In genomic region chr7:21383833-21384220, GRCh38 we compare ENCODE assay signal across 10 cellular contexts. TPM values are rescaled to one million over a fixed set of nuclear protein-coding genes. Genes with fewer than 3 reads are reported as not detected.
A peak's percentile ranks its signal among the peaks of the same experiment; 100 is the strongest.
DNase-seq lines count a peak whose midpoint lies in the region; ATAC-seq and TF ChIP-seq lines count a peak whose summit lies in the region.
"Had no signal": no experiment of that assay in that cellular context is flagged by ENCODE, and none has a peak within 500 bp of the region (broad histone marks: within the 10 kb centered on the region; RNA-seq: fewer than 3 reads in every experiment).

No MANE protein-coding gene starts in this region.

- peaks cover 43% of the 10 kb centered on the region for H3K4me1 Mint-ChIP-seq in activated T-helper 1 cell treated with anti-CD3 and anti-CD28 coated beads, Interleukin-12 subunit alpha, Interleukin-12 subunit beta, Interleukin-2, Interleukin-4 antibody, amounts not matched to agents 30 ng/mL and 10 ng/mL and 1 ng/mL, durations not matched to agents 14 hours and 24 hours and 36 hours (ENCODE audit: low read depth)
- H3K4me1 Mint-ChIP-seq in type B pancreatic cell (ENCODE audit: unreplicated experiment): no peaks in the 10 kb centered on the region
- H3K4me1 Mint-ChIP-seq: brain had no signal

- intact Hi-C loops in activated T-helper 1 cell treated with anti-CD3 and anti-CD28 coated beads, Interleukin-12 subunit alpha, Interleukin-12 subunit beta, Interleukin-2, Interleukin-4 antibody, amounts not matched to agents 30 ng/mL and 10 ng/mL and 1 ng/mL, durations not matched to agents 14 hours and 24 hours and 36 hours (cut with micrococcal nuclease): loop anchor here (1.0 to 2.0 kb wide), 4 partner anchors 19 to 45 kb away; no protein-coding TSS in a partner anchor
- intact Hi-C loops in psoas muscle (cut with DNase I): no loop called here

- H3K36me3 ChIP-seq in psoas muscle (ENCODE audit: insufficient read depth in 1 of 2, low read depth in 1 of 2): no peaks in the 10 kb centered on the region
- H3K36me3 ChIP-seq: thoracic aorta had no signal

- peak overlapping the region; percentile 46 for H3K27ac Mint-ChIP-seq in activated T-helper 1 cell treated with anti-CD3 and anti-CD28 coated beads, Interleukin-12 subunit alpha, Interleukin-12 subunit beta, Interleukin-2, Interleukin-4 antibody, amounts not matched to agents 30 ng/mL and 10 ng/mL and 1 ng/mL, durations not matched to agents 14 hours and 24 hours and 36 hours
- H3K27ac Mint-ChIP-seq in type B pancreatic cell: no peak overlapping the region
- H3K27ac Mint-ChIP-seq: brain had no signal

- peaks cover 6% of the 10 kb centered on the region for H3K36me3 Mint-ChIP-seq in activated T-helper 1 cell treated with anti-CD3 and anti-CD28 coated beads, Interleukin-12 subunit alpha, Interleukin-12 subunit beta, Interleukin-2, Interleukin-4 antibody, amounts not matched to agents 30 ng/mL and 10 ng/mL and 1 ng/mL, durations not matched to agents 14 hours and 24 hours and 36 hours (ENCODE audit: low read depth)
- H3K36me3 Mint-ChIP-seq in type B pancreatic cell: no peaks in the 10 kb centered on the region
- H3K36me3 Mint-ChIP-seq: brain had no signal

- H3K4me3 ChIP-seq in psoas muscle: no peak overlapping the region
- H3K4me3 ChIP-seq: thoracic aorta had no signal

- H3K9me3 ChIP-seq in psoas muscle: no peaks in the 10 kb centered on the region
- H3K9me3 ChIP-seq: thoracic aorta had no signal

- no peak overlapping the region for H3K4me3 Mint-ChIP-seq in activated T-helper 1 cell treated with anti-CD3 and anti-CD28 coated beads, Interleukin-12 subunit alpha, Interleukin-12 subunit beta, Interleukin-2, Interleukin-4 antibody, amounts not matched to agents 30 ng/mL and 10 ng/mL and 1 ng/mL, durations not matched to agents 14 hours and 24 hours and 36 hours
- H3K4me3 Mint-ChIP-seq in type B pancreatic cell: no peak overlapping the region
- H3K4me3 Mint-ChIP-seq: brain had no signal

- H3K9me3 Mint-ChIP-seq in activated T-helper 1 cell treated with anti-CD3 and anti-CD28 coated beads, Interleukin-12 subunit alpha, Interleukin-12 subunit beta, Interleukin-2, Interleukin-4 antibody, amounts not matched to agents 30 ng/mL and 10 ng/mL and 1 ng/mL, durations not matched to agents 14 hours and 24 hours and 36 hours: peaks cover 11% of the 10 kb centered on the region
- H3K9me3 Mint-ChIP-seq in type B pancreatic cell: no peaks in the 10 kb centered on the region
- H3K9me3 Mint-ChIP-seq: brain had no signal

- H3K27me3 ChIP-seq in psoas muscle (ENCODE audit: insufficient read depth in 3 of 3, low read length in 2 of 3): no peaks in the 10 kb centered on the region

- no peaks in the 10 kb centered on the region for H3K4me1 ChIP-seq in psoas muscle

- H3K27ac ChIP-seq in psoas muscle: no peak overlapping the region
- H3K27ac ChIP-seq: thoracic aorta had no signal

- 45 to 50% (median 49%) methylated on average over 2 of the region's 2 CpGs for WGBS in psoas muscle, 3 donors

- TF ChIP-seq CTCF in type B pancreatic cell (conservative IDR thresholded peaks at IDR 0.05) (no peak), psoas muscle (IDR thresholded peaks at IDR 0.05) (no peak)

- ATAC-seq in GM18870 (IDR thresholded peaks at IDR 0.05; ENCODE audit: unreplicated experiment) (peak; percentile 98), GM21381 (IDR thresholded peaks at IDR 0.05; ENCODE audit: unreplicated experiment) (peak; percentile 79), HG03039 (IDR thresholded peaks at IDR 0.05; ENCODE audit: unreplicated experiment) (peak; percentile 68), psoas muscle (no peak)

- DNase-seq in activated T-helper 1 cell treated with anti-CD3 and anti-CD28 coated beads, Interleukin-12 subunit alpha, Interleukin-12 subunit beta, Interleukin-2, Interleukin-4 antibody, amounts not matched to agents 30 ng/mL and 10 ng/mL and 1 ng/mL, durations not matched to agents 14 hours and 24 hours and 36 hours (ENCODE audit: low spot score): no peak
- DNase-seq in type B pancreatic cell (ENCODE audit: extremely low spot score, unreplicated experiment) (no peak), NCI-H187 (lab: John Stamatoyannopoulos, UW) (no peak), psoas muscle (no peak)
- DNase-seq: stimulated activated CD4-positive, alpha-beta T cell treated with anti-CD3 and anti-CD28 coated beads, Interleukin-4, amount 100 ng/mL, for 4 hours had no signal

- no peaks in the 10 kb centered on the region for H3K27me3 Mint-ChIP-seq in activated T-helper 1 cell treated with anti-CD3 and anti-CD28 coated beads, Interleukin-12 subunit alpha, Interleukin-12 subunit beta, Interleukin-2, Interleukin-4 antibody, amounts not matched to agents 30 ng/mL and 10 ng/mL and 1 ng/mL, durations not matched to agents 14 hours and 24 hours and 36 hours (ENCODE audit: insufficient read depth)
- peaks cover 4% of the 10 kb centered on the region for H3K27me3 Mint-ChIP-seq in type B pancreatic cell
- H3K27me3 Mint-ChIP-seq: brain had no signal

RNA-seq across cellular contexts. Expression of gene SP4, which starts 44.1 kb away (rescaled TPM):
- 22.8 and 22.9 TPM in 2 replicates for total RNA-seq in activated T-helper 1 cell treated with anti-CD3 and anti-CD28 coated beads, Interleukin-12 subunit alpha, Interleukin-12 subunit beta, Interleukin-2, Interleukin-4 antibody, amounts not matched to agents 30 ng/mL and 10 ng/mL and 1 ng/mL, durations not matched to agents 14 hours and 24 hours and 36 hours
- total RNA-seq in type B pancreatic cell (ENCODE audit: low replicate concordance) (5.9 and 12.4 TPM in 2 replicates), psoas muscle (1 to 10 TPM; 5.4 to 7.4 (median 6.5) TPM)
- 1 to 10 TPM; 1.5 to 5.8 (median 3.0) TPM for polyA plus RNA-seq in psoas muscle

Comparison
In these comparisons a context has a peak if more than half of its experiments do, and no peak if none do; other contexts are left out.
1. ATAC-seq: peak in GM18870 (single experiment), GM21381 (single experiment) and HG03039 (single experiment); none in psoas muscle (0 of 4).